Comparison of ENCODE assay signal across 8 cellular contexts in the genomic region with DNA sequence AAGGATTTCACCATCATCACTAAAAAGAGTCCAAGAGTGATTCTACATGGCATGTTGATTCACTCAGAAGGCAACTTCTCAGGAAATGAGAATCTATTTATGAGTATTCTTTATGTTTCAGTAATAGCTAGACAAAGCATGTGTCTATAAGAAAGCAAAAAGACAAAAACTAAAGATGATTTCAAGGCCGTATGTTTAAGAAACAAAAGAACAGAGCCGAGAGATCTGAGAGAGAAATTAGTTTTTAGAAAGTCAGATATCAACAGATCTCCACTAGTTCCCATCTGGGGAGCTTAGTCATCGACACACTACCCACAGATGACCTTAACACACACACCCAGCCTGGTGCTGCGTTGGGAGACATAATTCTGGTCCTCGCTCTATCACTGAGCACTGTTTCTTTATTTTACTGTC. TPM values are rescaled to one million over a fixed set of nuclear protein-coding genes. Genes with fewer than 3 reads are reported as not detected.
DNase-seq lines count a peak whose midpoint lies in the region; ATAC-seq, FAIRE-seq and TF ChIP-seq lines count a peak whose summit lies in the region.

No MANE protein-coding gene starts in this region.

- H3K27me3 Mint-ChIP-seq in CD4-positive, alpha-beta T cell: no peaks in the 10 kb centered on the region
- no peaks in the 10 kb centered on the region for H3K27me3 Mint-ChIP-seq in T-cell
- no peaks in the 10 kb centered on the region for H3K27me3 Mint-ChIP-seq in nephron progenitor cell (ENCODE audit: low read depth, poor library complexity)

- H3K4me3 Mint-ChIP-seq in CD4-positive, alpha-beta T cell: peak overlapping the region; percentile 54
- peak overlapping the region; percentile 31 to 40 (median 39) for H3K4me3 Mint-ChIP-seq in T-cell
- H3K4me3 Mint-ChIP-seq in nephron progenitor cell: no peak overlapping the region

- H3K9me3 Mint-ChIP-seq in CD4-positive, alpha-beta T cell: no peaks in the 10 kb centered on the region
- H3K9me3 Mint-ChIP-seq in T-cell: no peaks in the 10 kb centered on the region
- peaks cover 34% of the 10 kb centered on the region for H3K9me3 Mint-ChIP-seq in nephron progenitor cell

- CTCF ChIA-PET in CD4-positive, alpha-beta T cell (lab: Charles Lee): interaction anchor here (0.6 to 1.3 kb wide), 2 partner anchors 38 to 66 kb away, joined by 3 to 5 read pairs; no protein-coding TSS in a partner anchor
- CTCF ChIA-PET in T-cell (lab: Charles Lee): interaction anchor here in 1 of 2 donors (1.2 to 1.6 kb wide), 2 partner anchors 19 to 38 kb away, joined by 3 to 5 read pairs; no protein-coding TSS in a partner anchor

- intact Hi-C loops in CD4-positive, alpha-beta T cell (cut with DNase I, micrococcal nuclease): no loop called here
- intact Hi-C loops in left colon (cut with DNase I, micrococcal nuclease): no loop called here

- POLR2A ChIA-PET in CD4-positive, alpha-beta T cell (lab: Charles Lee): interaction anchor here (0.7 to 3.9 kb wide), 9 partner anchors 8 to 153 kb away, joined by 3 to 23 read pairs (median 4); partner anchors contain the start of gene PIP4K2A
- POLR2A ChIA-PET in T-cell (lab: Charles Lee): interaction anchor here (0.6 to 0.9 kb wide), 5 partner anchors 11 to 78 kb away, joined by 3 to 5 read pairs (median 3); no protein-coding TSS in a partner anchor

- ATAC-seq in CD4-positive, alpha-beta T cell (ENCODE audit: poor library complexity): peak; percentile 49
- ATAC-seq in GM19463 (IDR thresholded peaks at IDR 0.05; ENCODE audit: unreplicated experiment) (peak; percentile 50), T-cell (replicated peaks in 1 of 4) (peak in 3 of 4 experiments; percentile 33 to 56 (median 54)), left colon (no peak)

- peak overlapping the region; percentile 99 for H3K27ac Mint-ChIP-seq in CD4-positive, alpha-beta T cell
- H3K27ac Mint-ChIP-seq in T-cell (peak overlapping the region; percentile 83 to 93), nephron progenitor cell (no peak overlapping the region)

- no peak for FAIRE-seq in urothelium cell line (lab: Jason Lieb, UNC)

- H3K9me3 ChIP-seq in CD4-positive, alpha-beta T cell (ENCODE audit: control insufficient read depth, low read length): no peaks in the 10 kb centered on the region

- H3K27ac ChIP-seq in CD4-positive, alpha-beta T cell (ENCODE audit: low read depth, low read length): peak overlapping the region; percentile 16

- TF ChIP-seq CTCF in CD4-positive, alpha-beta T cell (IDR thresholded peaks at IDR 0.05): no peak
- TF ChIP-seq CTCF in fibroblast of the aortic adventitia (IDR thresholded peaks at IDR 0.05; ENCODE audit: insufficient read depth, low read length): no peak
- TF ChIP-seq CTCF in nephron progenitor cell (IDR thresholded peaks at IDR 0.05): no peak

- DNase-seq in CD4-positive, alpha-beta T cell: no peak
- DNase-seq in T-cell: no peak
- DNase-seq in fibroblast of the aortic adventitia (ENCODE audit: low read depth): peak; percentile 66
- no peak for DNase-seq in nephron progenitor cell
- no peak for DNase-seq in left colon
- DNase-seq in urothelium cell line (ENCODE audit: low spot score): no peak
- DNase-seq in GOT3 (lab: John Stamatoyannopoulos, UW): no peak

- H3K27me3 ChIP-seq in CD4-positive, alpha-beta T cell (ENCODE audit: control insufficient read depth, insufficient read depth, low read length): no peaks in the 10 kb centered on the region

- peaks cover 93% of the 10 kb centered on the region for H3K4me1 Mint-ChIP-seq in CD4-positive, alpha-beta T cell (ENCODE audit: low read depth)
- H3K4me1 Mint-ChIP-seq in T-cell (peaks cover 84 to 95% (median 95%) of the 10 kb centered on the region in 3 donors), nephron progenitor cell (peaks cover 6% of the 10 kb centered on the region)

- peaks cover 20% of the 10 kb centered on the region for H3K36me3 Mint-ChIP-seq in CD4-positive, alpha-beta T cell (ENCODE audit: low read depth)
- H3K36me3 Mint-ChIP-seq in T-cell (peaks cover 9% of the 10 kb centered on the region), nephron progenitor cell (ENCODE audit: low read depth) (peaks cover 27% of the 10 kb centered on the region)

- no peak overlapping the region for H3K4me3 ChIP-seq in fibroblast of the aortic adventitia (ENCODE audit: low read depth, low read length)

RNA-seq across cellular contexts. Expression of gene PIP4K2A, which starts 21.0 kb away (rescaled TPM):
- total RNA-seq in CD4-positive, alpha-beta T cell: 10 to 100 TPM; 75.4 to 87.2 TPM
- total RNA-seq in T-cell (100 to 1,000 TPM; 129 to 238 (median 160) TPM), fibroblast of the aortic adventitia (ENCODE audit: low replicate concordance) (52.2 and 198 TPM in 2 replicates), left colon (10 to 100 TPM; 11.3 to 16.8 TPM)
